Comparison of ENCODE assay signal across 8 cellular contexts in the genomic region with DNA sequence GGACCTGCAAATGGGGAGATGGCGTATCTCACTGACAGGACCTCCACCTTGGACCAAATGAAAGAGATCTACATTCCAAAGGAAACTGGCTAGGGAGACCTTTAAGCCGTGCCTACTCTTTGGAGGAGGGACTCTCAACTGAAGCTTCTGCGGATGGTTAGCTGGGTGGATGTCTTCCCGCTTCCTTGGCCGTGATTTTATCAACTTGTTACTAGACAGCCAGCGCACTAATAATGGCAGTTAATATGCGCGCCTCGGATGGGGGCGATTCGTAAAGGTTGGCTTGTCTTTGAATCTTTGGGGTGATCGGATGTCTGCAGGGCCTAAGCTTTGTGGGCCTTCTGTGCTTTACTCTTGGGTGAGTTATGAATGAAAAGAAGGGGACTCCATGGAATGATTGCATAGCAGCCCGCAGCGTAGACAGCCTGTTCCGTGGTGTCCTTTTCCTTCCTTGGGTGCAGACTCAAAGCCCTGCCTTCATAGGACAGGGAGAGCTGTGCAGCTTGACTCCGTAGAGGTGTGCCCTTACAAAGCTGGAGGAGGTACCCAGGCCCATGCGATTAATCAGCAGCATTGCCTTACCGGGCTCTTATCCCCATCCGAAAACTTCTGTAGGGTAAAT. TPM values are rescaled to one million over a fixed set of nuclear protein-coding genes. Genes with fewer than 3 reads are reported as not detected.
DNase-seq lines count a peak whose midpoint lies in the region; ATAC-seq and TF ChIP-seq lines count a peak whose summit lies in the region.

No MANE protein-coding gene starts in this region.

- H3K9me3 ChIP-seq in spleen: no peaks in the 10 kb centered on the region

- H3K27ac ChIP-seq in spleen: no peak overlapping the region

- no peaks in the 10 kb centered on the region for H3K36me3 ChIP-seq in spleen

- peaks cover 15% of the 10 kb centered on the region for H3K4me1 Mint-ChIP-seq in activated CD4-positive, alpha-beta memory T cell treated with anti-CD3 and anti-CD28 coated beads for 36 hours (ENCODE audit: low read depth)

- H3K36me3 Mint-ChIP-seq in activated CD4-positive, alpha-beta memory T cell treated with anti-CD3 and anti-CD28 coated beads for 36 hours: no peaks in the 10 kb centered on the region

- no peak for TF ChIP-seq POLR2A in spleen (IDR thresholded peaks at IDR 0.05)

- H3K4me3 ChIP-seq in iPS-11a (ENCODE audit: low read depth, low read length): peak overlapping the region; percentile 79
- H3K4me3 ChIP-seq in spleen: peak overlapping the region in 6 of 8 donors; percentile 38 to 84 (median 61)

- intact Hi-C loops in activated CD4-positive, alpha-beta memory T cell treated with anti-CD3 and anti-CD28 coated beads for 36 hours (cut with micrococcal nuclease): loop anchor here (5.0 kb wide), 1 partner anchor 187 kb away; a partner anchor contains a TSS
- intact Hi-C loops in spleen (cut with DNase I; ENCODE audit: low total_unique reads): no loop called here

- H3K4me1 ChIP-seq in spleen: peaks cover 4 to 23% (median 19%) of the 10 kb centered on the region in 6 donors

- H3K27me3 ChIP-seq in spleen (replicated peaks in 1 of 7): peaks cover 0 to 31% (median 0%) of the 10 kb centered on the region in 7 donors

- DNase-seq in NCI-H1105 treated with DMSO at 0.1 percent for 48 hours (lab: John Stamatoyannopoulos, UW) (peak; percentile 4), NCI-H1105 (lab: John Stamatoyannopoulos, UW) (no peak), spleen (peak; percentile 59)
- DNase-seq in activated CD4-positive, alpha-beta memory T cell treated with anti-CD3 and anti-CD28 coated beads for 36 hours: no peak
- DNase-seq in stimulated activated CD4-positive, alpha-beta T cell treated with anti-CD3 and anti-CD28 coated beads, Interleukin-2, amount 100 ng/mL, for 48 hours: no peak

- H3K27me3 Mint-ChIP-seq in activated CD4-positive, alpha-beta memory T cell treated with anti-CD3 and anti-CD28 coated beads for 36 hours: peaks cover 26% of the 10 kb centered on the region

- ATAC-seq in GM18519 (IDR thresholded peaks at IDR 0.05; ENCODE audit: low FRiP score, unreplicated experiment) (no peak), HG03280 (IDR thresholded peaks at IDR 0.05; ENCODE audit: unreplicated experiment) (no peak)

- H3K4me3 Mint-ChIP-seq in activated CD4-positive, alpha-beta memory T cell treated with anti-CD3 and anti-CD28 coated beads for 36 hours: peak overlapping the region; percentile 60

- WGBS in spleen, 5 donors: 83 to 93% (median 89%) methylated on average over 19 of the region's 19 CpGs

- H3K27ac Mint-ChIP-seq in activated CD4-positive, alpha-beta memory T cell treated with anti-CD3 and anti-CD28 coated beads for 36 hours: no peak overlapping the region

- no peak for TF ChIP-seq CTCF in spleen (IDR thresholded peaks at IDR 0.05 in 8 of 11, conservative IDR thresholded peaks at IDR 0.05 in 3 of 11)

- POLR2A ChIA-PET in activated CD4-positive, alpha-beta memory T cell treated with anti-CD3 and anti-CD28 coated beads for 36 hours (lab: Charles Lee): no interaction called here

- H3K9me3 Mint-ChIP-seq in activated CD4-positive, alpha-beta memory T cell treated with anti-CD3 and anti-CD28 coated beads for 36 hours: no peaks in the 10 kb centered on the region

- CTCF ChIA-PET in activated CD4-positive, alpha-beta memory T cell treated with anti-CD3 and anti-CD28 coated beads for 36 hours (lab: Charles Lee): interaction anchor here (0.5 to 2.2 kb wide), 4 partner anchors 28 to 383 kb away, joined by 3 to 7 read pairs (median 3); a partner anchor contains a TSS

RNA-seq across cellular contexts. Expression of a gene that starts 1.5 kb away (rescaled TPM):
- 1 to 10 TPM; 1.3 to 1.5 TPM for total RNA-seq in activated CD4-positive, alpha-beta memory T cell treated with anti-CD3 and anti-CD28 coated beads for 36 hours
- total RNA-seq in spleen: 1 to 10 TPM; 1.9 to 4.5 (median 3.4) TPM
- polyA plus RNA-seq in spleen: under 1 TPM; 0.15 to 0.51 (median 0.30) TPM

Comparison
In these comparisons a context has a peak if more than half of its experiments do, and no peak if none do; other contexts are left out.
1. DNase-seq: peak in NCI-H1105 treated with DMSO at 0.1 percent for 48 hours (single experiment) and spleen (single experiment); none in NCI-H1105 (single experiment), activated CD4-positive, alpha-beta memory T cell treated with anti-CD3 and anti-CD28 coated beads for 36 hours (single experiment) and stimulated activated CD4-positive, alpha-beta T cell treated with anti-CD3 and anti-CD28 coated beads, Interleukin-2, amount 100 ng/mL, for 48 hours (0 of 2).